Comparison of ENCODE assay signal across 12 cellular contexts in the genomic region with DNA sequence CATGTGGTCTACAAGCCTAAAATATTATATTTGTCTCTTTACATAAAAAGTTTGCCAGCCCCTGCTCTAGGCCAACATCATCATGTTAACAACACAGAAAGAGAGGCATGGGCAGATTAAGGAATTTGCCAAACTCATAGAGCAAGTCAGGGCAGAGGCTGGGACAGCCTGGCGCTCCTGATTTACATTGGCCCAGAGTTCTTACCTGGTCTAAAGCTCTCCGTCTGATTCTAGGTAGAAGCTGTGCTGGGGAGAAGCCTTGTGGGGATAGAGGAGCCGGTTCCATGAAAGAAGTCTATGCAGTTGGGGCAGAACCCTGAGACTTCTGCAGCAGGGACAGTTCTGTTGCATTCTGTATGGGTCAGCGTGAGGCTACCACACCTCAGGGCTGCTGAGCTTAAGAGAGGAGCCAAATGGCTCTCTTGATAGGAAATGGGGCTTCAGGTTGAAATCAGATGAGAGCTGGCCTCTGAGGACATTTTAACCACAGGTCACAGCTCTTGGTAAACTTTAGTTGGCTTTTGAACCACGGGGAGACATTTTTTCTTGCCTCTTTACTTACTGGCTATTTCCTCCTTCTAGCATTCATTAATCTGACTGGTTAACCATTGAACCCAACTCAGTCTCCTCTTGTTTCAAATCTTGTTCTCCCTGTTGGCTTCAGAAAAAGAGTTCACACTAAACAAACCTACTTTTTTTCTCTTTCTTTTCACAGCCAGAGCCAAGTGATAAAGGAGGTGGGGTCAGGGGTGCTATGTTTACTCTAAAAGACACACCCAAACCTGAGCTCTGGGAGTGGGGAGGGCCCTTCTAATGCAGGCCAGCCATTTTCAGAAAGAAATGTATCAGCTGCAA.
DNase-seq lines count a peak whose midpoint lies in the region; ATAC-seq, FAIRE-seq and TF ChIP-seq lines count a peak whose summit lies in the region.
"Had no signal": no experiment of that assay in that cellular context is flagged by ENCODE, and none has a peak within 500 bp of the region (broad histone marks: within the 10 kb centered on the region; RNA-seq: fewer than 3 reads in every experiment).

No MANE protein-coding gene starts in this region.

- H3K27me3 ChIP-seq in upper lobe of left lung: no peaks in the 10 kb centered on the region

- TF ChIP-seq POLR2A in upper lobe of left lung (IDR thresholded peaks at IDR 0.05): no peak

- H3K9me3 ChIP-seq in kidney (ENCODE audit: control insufficient read depth in 1 of 2, low read length in 2 of 2): no peaks in the 10 kb centered on the region
- no peaks in the 10 kb centered on the region for H3K9me3 ChIP-seq in upper lobe of left lung

- ATAC-seq in upper lobe of left lung (ENCODE audit: low FRiP score in 2 of 2) (peak in 1 of 2 donors; percentile 74), GM21723 (IDR thresholded peaks at IDR 0.05; ENCODE audit: unreplicated experiment) (no peak)

- peaks cover 33% of the 10 kb centered on the region for H3K27me3 Mint-ChIP-seq in HFFc6 (ENCODE audit: insufficient read depth)
- H3K27me3 Mint-ChIP-seq in activated T-helper 1 cell treated with anti-CD3 and anti-CD28 coated beads, Interleukin-12 subunit alpha, Interleukin-12 subunit beta, Interleukin-2, Interleukin-4 antibody, amounts not matched to agents 30 ng/mL and 10 ng/mL and 1 ng/mL, durations not matched to agents 14 hours and 24 hours and 36 hours (ENCODE audit: insufficient read depth): peaks cover 43% of the 10 kb centered on the region

- H3K36me3 Mint-ChIP-seq in HFFc6 (ENCODE audit: low read depth): no peaks in the 10 kb centered on the region
- no peaks in the 10 kb centered on the region for H3K36me3 Mint-ChIP-seq in activated T-helper 1 cell treated with anti-CD3 and anti-CD28 coated beads, Interleukin-12 subunit alpha, Interleukin-12 subunit beta, Interleukin-2, Interleukin-4 antibody, amounts not matched to agents 30 ng/mL and 10 ng/mL and 1 ng/mL, durations not matched to agents 14 hours and 24 hours and 36 hours (ENCODE audit: low read depth)

- no peak overlapping the region for H3K27ac Mint-ChIP-seq in HFFc6
- H3K27ac Mint-ChIP-seq in activated T-helper 1 cell treated with anti-CD3 and anti-CD28 coated beads, Interleukin-12 subunit alpha, Interleukin-12 subunit beta, Interleukin-2, Interleukin-4 antibody, amounts not matched to agents 30 ng/mL and 10 ng/mL and 1 ng/mL, durations not matched to agents 14 hours and 24 hours and 36 hours: no peak overlapping the region

- DNase-seq in DMS53 (lab: John Stamatoyannopoulos, UW) (peak; percentile 24), DMS53 treated with DMSO at 0.1 percent for 48 hours (lab: John Stamatoyannopoulos, UW; ENCODE audit: unreplicated experiment) (no peak), HuH-7 (ENCODE audit: low spot score) (peak; percentile 57), kidney (no peak), upper lobe of left lung (no peak), HFFc6 (no peak)
- DNase-seq in activated T-helper 1 cell treated with anti-CD3 and anti-CD28 coated beads, Interleukin-12 subunit alpha, Interleukin-12 subunit beta, Interleukin-2, Interleukin-4 antibody, amounts not matched to agents 30 ng/mL and 10 ng/mL and 1 ng/mL, durations not matched to agents 14 hours and 24 hours and 36 hours (ENCODE audit: low spot score): no peak
- DNase-seq: activated T-cell treated with anti-CD3 and anti-CD28 coated beads, Interleukin-2, amount 50 U/mL, for 1 hour; IMR-90; NCI-H510A treated with DMSO at 0.1 percent for 48 hours; posterior cingulate gyrus had no signal

- peak overlapping the region in 1 of 2 donors; percentile 9 for H3K4me3 ChIP-seq in kidney (ENCODE audit: low read length in 2 of 2)
- no peak overlapping the region for H3K4me3 ChIP-seq in upper lobe of left lung

- no peaks in the 10 kb centered on the region for H3K4me1 Mint-ChIP-seq in HFFc6 (ENCODE audit: low read depth)
- H3K4me1 Mint-ChIP-seq in activated T-helper 1 cell treated with anti-CD3 and anti-CD28 coated beads, Interleukin-12 subunit alpha, Interleukin-12 subunit beta, Interleukin-2, Interleukin-4 antibody, amounts not matched to agents 30 ng/mL and 10 ng/mL and 1 ng/mL, durations not matched to agents 14 hours and 24 hours and 36 hours (ENCODE audit: low read depth): peaks cover 5% of the 10 kb centered on the region

- H3K4me1 ChIP-seq in kidney (ENCODE audit: control insufficient read depth in 1 of 2, insufficient read depth in 1 of 2, low read depth in 1 of 2, low read length in 2 of 2) (peaks cover 26 to 31% of the 10 kb centered on the region in 2 donors), upper lobe of left lung (peaks cover 0 to 15% (median 5%) of the 10 kb centered on the region in 4 donors)

- intact Hi-C loops in kidney (cut with DNase I): no loop called here
- intact Hi-C loops in activated T-helper 1 cell treated with anti-CD3 and anti-CD28 coated beads, Interleukin-12 subunit alpha, Interleukin-12 subunit beta, Interleukin-2, Interleukin-4 antibody, amounts not matched to agents 30 ng/mL and 10 ng/mL and 1 ng/mL, durations not matched to agents 14 hours and 24 hours and 36 hours (cut with micrococcal nuclease): no loop called here

- TF ChIP-seq CTCF in kidney (IDR thresholded peaks at IDR 0.05; ENCODE audit: borderline replicate concordance, extremely low read depth, insufficient read depth): no peak
- TF ChIP-seq CTCF in upper lobe of left lung (IDR thresholded peaks at IDR 0.05): no peak
- no peak for TF ChIP-seq CTCF in HFFc6 (IDR thresholded peaks at IDR 0.05)

- H3K27ac ChIP-seq in kidney (ENCODE audit: low read depth in 2 of 2, low read length in 2 of 2) (peak overlapping the region; percentile 75 to 87), upper lobe of left lung (peak overlapping the region in 3 of 4 donors; percentile 57 to 72 (median 62))

- peak; percentile 29 for FAIRE-seq in kidney (lab: Jason Lieb, UNC)

- 64 to 70% methylated on average over 3 to 5 of the region's 5 CpGs for WGBS in upper lobe of left lung, 2 donors

- H3K9ac ChIP-seq in kidney (ENCODE audit: low read length in 2 of 2): peak overlapping the region in 1 of 2 donors; percentile 8

- no peak overlapping the region for H3K4me3 Mint-ChIP-seq in HFFc6
- H3K4me3 Mint-ChIP-seq in activated T-helper 1 cell treated with anti-CD3 and anti-CD28 coated beads, Interleukin-12 subunit alpha, Interleukin-12 subunit beta, Interleukin-2, Interleukin-4 antibody, amounts not matched to agents 30 ng/mL and 10 ng/mL and 1 ng/mL, durations not matched to agents 14 hours and 24 hours and 36 hours: no peak overlapping the region

- no peak for TF ChIP-seq EP300 in upper lobe of left lung (IDR thresholded peaks at IDR 0.05)

- no peaks in the 10 kb centered on the region for H3K9me3 Mint-ChIP-seq in HFFc6
- no peaks in the 10 kb centered on the region for H3K9me3 Mint-ChIP-seq in activated T-helper 1 cell treated with anti-CD3 and anti-CD28 coated beads, Interleukin-12 subunit alpha, Interleukin-12 subunit beta, Interleukin-2, Interleukin-4 antibody, amounts not matched to agents 30 ng/mL and 10 ng/mL and 1 ng/mL, durations not matched to agents 14 hours and 24 hours and 36 hours

- no peaks in the 10 kb centered on the region for H3K36me3 ChIP-seq in kidney (ENCODE audit: control insufficient read depth in 1 of 2, insufficient read depth in 2 of 2, low read length in 2 of 2)
- no peaks in the 10 kb centered on the region for H3K36me3 ChIP-seq in upper lobe of left lung

Comparison
In these comparisons a context has a peak if more than half of its experiments do, and no peak if none do; other contexts are left out.
1. DNase-seq: peak in DMS53 (single experiment) and HuH-7 (single experiment); none in DMS53 treated with DMSO at 0.1 percent for 48 hours (single experiment), kidney (single experiment), upper lobe of left lung (0 of 2), HFFc6 (single experiment) and activated T-helper 1 cell treated with anti-CD3 and anti-CD28 coated beads, Interleukin-12 subunit alpha, Interleukin-12 subunit beta, Interleukin-2, Interleukin-4 antibody, amounts not matched to agents 30 ng/mL and 10 ng/mL and 1 ng/mL, durations not matched to agents 14 hours and 24 hours and 36 hours (single experiment).